Comparison of ENCODE assay signal across 8 cellular contexts in the genomic region with DNA sequence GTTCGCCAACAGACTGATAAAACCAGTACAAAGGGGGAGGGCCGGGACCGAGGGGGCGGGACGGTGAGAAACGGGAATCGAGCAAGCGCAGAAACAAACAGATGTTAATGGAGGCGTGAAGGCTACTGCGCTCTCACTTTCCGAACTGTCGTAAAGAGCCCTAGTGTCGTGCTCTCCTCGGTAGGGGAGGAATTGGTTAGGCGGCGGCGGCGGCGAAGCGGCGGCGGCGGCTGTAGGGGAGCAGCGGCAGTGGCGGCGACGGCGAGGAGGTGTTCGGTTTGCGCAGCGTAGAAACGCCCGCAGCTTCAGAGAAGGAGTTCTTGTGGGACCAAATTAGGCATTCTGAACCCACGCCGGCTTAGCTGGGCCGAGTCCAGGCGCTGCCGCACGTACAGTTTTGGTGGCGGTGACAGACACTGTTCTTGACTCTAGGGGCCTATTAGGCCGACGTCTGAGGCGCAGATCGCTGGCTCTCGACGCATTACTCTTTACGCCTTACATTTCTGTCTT. TPM values are rescaled to one million over a fixed set of nuclear protein-coding genes. Genes with fewer than 3 reads are reported as not detected.
DNase-seq lines count a peak whose midpoint lies in the region; ATAC-seq, FAIRE-seq and TF ChIP-seq lines count a peak whose summit lies in the region.

A gene (plus strand): TSS at position 163 of the 510 bp plus-strand sequence. CDS start 43,160 bp downstream, outside the sequence.

- no peak for FAIRE-seq in bronchial epithelial cell (lab: Jason Lieb, UNC)

- H3K4me2 ChIP-seq in smooth muscle cell, result peak within 1 kb of the TSS; percentile 90

- peak within 1 kb of the TSS; percentile 88 for H3K9ac ChIP-seq in smooth muscle cell (ENCODE audit: low read depth)

- H3K4me3 ChIP-seq in ACC112 (ENCODE audit: low read depth, low read length) (peak within 1 kb of the TSS; percentile 92), WI38 (ENCODE audit: low read depth, low read length) (peak within 1 kb of the TSS; percentile 99), bronchial epithelial cell (ENCODE audit: low read depth, low read length) (peak within 1 kb of the TSS; percentile 84), smooth muscle cell (peak within 1 kb of the TSS; percentile 83)

- peak within 1 kb of the TSS; percentile 51 for H3K27ac ChIP-seq in ACC112 (ENCODE audit: low read depth, low read length)
- H3K27ac ChIP-seq in smooth muscle cell (ENCODE audit: low read depth), result peak within 1 kb of the TSS; percentile 71

- H3K36me3 ChIP-seq in ACC112 (ENCODE audit: insufficient read depth, low read length), result peaks cover 10% of the 10 kb centered on the region; the same call in 1 of the 2 replicates
- H3K36me3 ChIP-seq in bronchial epithelial cell (ENCODE audit: control insufficient read depth, insufficient read depth, low read length), result peaks cover 2% of the 10 kb centered on the region
- H3K36me3 ChIP-seq in smooth muscle cell (ENCODE audit: low read depth), result peaks cover 5% of the 10 kb centered on the region

- H2AFZ ChIP-seq in ACC112 (ENCODE audit: low read length, unreplicated experiment), result peak within 1 kb of the TSS; percentile 96
- peak within 1 kb of the TSS; percentile 92 for H2AFZ ChIP-seq in smooth muscle cell (ENCODE audit: low read depth)

- WGBS in smooth muscle cell (ENCODE audit: low lambda C conversion rate), result under 1% methylated on average over 47 of the region's 47 CpGs

- H3K4me1 ChIP-seq in ACC112 (ENCODE audit: control insufficient read depth, insufficient read depth, low read length, unreplicated experiment) (no peaks in the 10 kb centered on the region), smooth muscle cell (ENCODE audit: low read depth) (peaks cover 14% of the 10 kb centered on the region)

- H3K27me3 ChIP-seq in ACC112 (ENCODE audit: insufficient read depth, low read length) (no peaks in the 10 kb centered on the region), bronchial epithelial cell (ENCODE audit: control insufficient read depth, insufficient read depth, low read length) (no peaks in the 10 kb centered on the region), smooth muscle cell (ENCODE audit: low read depth) (peaks cover 8% of the 10 kb centered on the region)

- DNase-seq in NCI-H2227 treated with DMSO at 0.1 percent for 48 hours (lab: John Stamatoyannopoulos, UW) (peak; percentile 92), bronchial epithelial cell (ENCODE audit: low read depth) (peak; percentile 96), iPS-NIHi7 (ENCODE audit: extremely low spot score) (peak; percentile 94), smooth muscle cell (lab: John Stamatoyannopoulos, UW; ENCODE audit: unreplicated experiment) (peak; percentile 56)

- H4K20me1 ChIP-seq in smooth muscle cell (ENCODE audit: low read depth), result peaks cover 43% of the 10 kb centered on the region

- TF ChIP-seq CTCF in WI38 (IDR thresholded peaks at IDR 0.05; ENCODE audit: low read depth, low read length), result no peak
- TF ChIP-seq CTCF in bronchial epithelial cell (IDR thresholded peaks at IDR 0.05; ENCODE audit: insufficient read depth, low read length, severe bottlenecking), result no peak
- TF ChIP-seq CTCF in smooth muscle cell (IDR thresholded peaks at IDR 0.05; ENCODE audit: borderline replicate concordance, insufficient read depth, poor library complexity, severe bottlenecking), result no peak

- H3K79me2 ChIP-seq in ACC112 (ENCODE audit: control insufficient read depth, insufficient read depth, low read length, unreplicated experiment), result peaks cover 50% of the 10 kb centered on the region
- peaks cover 50% of the 10 kb centered on the region for H3K79me2 ChIP-seq in smooth muscle cell (ENCODE audit: low read depth)

- no peaks in the 10 kb centered on the region for H3K9me3 ChIP-seq in smooth muscle cell (replicated peaks; ENCODE audit: low read depth)

- ATAC-seq in GM18870 (IDR thresholded peaks at IDR 0.05; ENCODE audit: unreplicated experiment) (peak; percentile 54), HG03135 (IDR thresholded peaks at IDR 0.05; ENCODE audit: unreplicated experiment) (peak; percentile 72)

- no peaks in the 10 kb centered on the region for H3F3A ChIP-seq in smooth muscle cell (ENCODE audit: low read depth)

RNA-seq across cellular contexts. Expression of the gene that starts here (rescaled TPM):
- total RNA-seq in bronchial epithelial cell (14.5 and 15.2 TPM in 2 replicates), smooth muscle cell (28.9 and 37.8 TPM in 2 replicates)
- 15.3 and 17.0 TPM in 2 replicates for polyA plus RNA-seq in smooth muscle cell

Comparison
In these comparisons a context has a peak if more than half of its experiments do, and no peak if none do; other contexts are left out.
1. Peak in every context shown above with its lines: DNase-seq, ATAC-seq, H3K4me3 ChIP-seq and H3K27ac ChIP-seq.